ENCODE assay signal across 26 cellular contexts in genomic region chr5:172611913-172612312, GRCh38.
"Had no signal": no experiment of that assay in that cellular context is flagged by ENCODE, and none has a peak within 500 bp of the region (broad histone marks: within the 10 kb centered on the region; RNA-seq: fewer than 3 reads in every experiment).

No MANE protein-coding gene starts in this region.

- H3K4me3 Mint-ChIP-seq: naive thymus-derived CD8-positive, alpha-beta T cell; neural crest cell; stimulated activated naive CD8-positive, alpha-beta T cell treated with anti-CD3 and anti-CD28 coated beads, Interleukin-15, amount 100 ng/mL, for 72 hours had no signal

- H3K27ac Mint-ChIP-seq: naive thymus-derived CD8-positive, alpha-beta T cell; progenitor cell of endocrine pancreas; stimulated activated naive CD8-positive, alpha-beta T cell treated with anti-CD3 and anti-CD28 coated beads, Interleukin-15, amount 100 ng/mL, for 72 hours had no signal

- H3K4me1 Mint-ChIP-seq: stimulated activated naive CD8-positive, alpha-beta T cell treated with anti-CD3 and anti-CD28 coated beads, Interleukin-15, amount 100 ng/mL, for 72 hours had no signal

- ATAC-seq: left colon; naive thymus-derived CD8-positive, alpha-beta T cell; pancreas; stimulated activated naive CD8-positive, alpha-beta T cell treated with anti-CD3 and anti-CD28 coated beads, Interleukin-15, amount 100 ng/mL, for 72 hours; upper lobe of right lung had no signal

- H3K36me3 ChIP-seq: neutrophil, pancreas, sigmoid colon, suprapubic skin, transverse colon, upper lobe of right lung, uterus had no signal

- H3K9me3 Mint-ChIP-seq: neural crest cell; stimulated activated naive CD8-positive, alpha-beta T cell treated with anti-CD3 and anti-CD28 coated beads, Interleukin-15, amount 100 ng/mL, for 72 hours had no signal

- H3K4me3 ChIP-seq: dorsolateral prefrontal cortex, hepatocyte, pancreas, sigmoid colon, skin epidermis, suprapubic skin, transverse colon, upper lobe of right lung, uterus had no signal

- H3K4me1 ChIP-seq: pancreas, sigmoid colon, suprapubic skin, transverse colon, upper lobe of right lung had no signal

- H3K36me3 Mint-ChIP-seq: naive thymus-derived CD8-positive, alpha-beta T cell had no signal

- H3K27me3 ChIP-seq: dorsolateral prefrontal cortex, hepatocyte, pancreas, sigmoid colon, suprapubic skin, transverse colon, upper lobe of right lung, uterus had no signal

- H3K9me3 ChIP-seq: neutrophil, pancreas, sigmoid colon, suprapubic skin, upper lobe of right lung, uterus had no signal

- DNase-seq: central memory CD4-positive, alpha-beta T cell; dorsolateral prefrontal cortex; effector CD4-positive, alpha-beta T cell; mesenchymal stem cell; midbrain; naive thymus-derived CD8-positive, alpha-beta T cell; pancreas; sigmoid colon; stimulated activated CD4-positive, alpha-beta T cell treated with anti-CD3 and anti-CD28 coated beads, Interleukin-15, amount 100 ng/mL, for 24 hours; stimulated activated CD4-positive, alpha-beta T cell treated with anti-CD3 and anti-CD28 coated beads, Interleukin-4, amount 100 ng/mL, for 1 hour; stimulated activated CD8-positive, alpha-beta memory T cell treated with anti-CD3 and anti-CD28 coated beads, Interleukin-4, amount 100 ng/mL, for 48 hours; stimulated activated naive CD4-positive, alpha-beta T cell; stimulated activated naive CD8-positive, alpha-beta T cell treated with anti-CD3 and anti-CD28 coated beads, Interleukin-15, amount 100 ng/mL, for 72 hours; transverse colon; upper lobe of right lung; uterus had no signal

- H3K27ac ChIP-seq: dorsolateral prefrontal cortex, hepatocyte, neutrophil, pancreas, sigmoid colon, skin epidermis, suprapubic skin, transverse colon, upper lobe of right lung, uterus had no signal

- FAIRE-seq: colon, frontal cortex, islet of Langerhans, pancreas had no signal
